In the genomic region with DNA sequence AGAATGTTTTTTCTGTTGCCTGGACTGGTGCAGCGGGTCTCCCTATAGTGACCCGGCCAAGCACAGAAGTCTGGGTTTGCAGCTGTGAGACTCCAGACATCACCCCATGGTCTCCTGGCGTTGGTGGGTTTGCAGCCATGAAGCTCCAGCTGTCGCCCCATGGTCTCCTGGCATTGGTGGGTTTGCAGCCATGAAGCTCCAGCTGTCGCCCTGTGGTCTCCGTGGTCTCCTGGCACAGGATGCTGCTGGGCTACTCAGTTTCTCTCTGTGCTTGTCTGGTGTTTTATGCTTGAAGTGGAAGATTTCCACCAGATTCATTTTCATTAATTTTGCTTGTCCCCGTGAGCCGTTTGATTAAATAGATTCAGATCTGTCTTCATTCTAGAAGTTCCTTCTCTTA, we compare ENCODE assay signal across 1 cellular context. TPM values are rescaled to one million over a fixed set of nuclear protein-coding genes. Genes with fewer than 3 reads are reported as not detected.
"Had no signal": no experiment of that assay in that cellular context is flagged by ENCODE, and none has a peak within 500 bp of the region (broad histone marks: within the 10 kb centered on the region; RNA-seq: fewer than 3 reads in every experiment).

No MANE protein-coding gene starts in this region.

RNA-seq across cellular contexts. Expression of gene ICOSLG, which starts 58.5 kb away (rescaled TPM):
- polyA plus RNA-seq: fibroblast of lung had no signal
